Comparison of ENCODE assay signal across 8 cellular contexts in the genomic region with DNA sequence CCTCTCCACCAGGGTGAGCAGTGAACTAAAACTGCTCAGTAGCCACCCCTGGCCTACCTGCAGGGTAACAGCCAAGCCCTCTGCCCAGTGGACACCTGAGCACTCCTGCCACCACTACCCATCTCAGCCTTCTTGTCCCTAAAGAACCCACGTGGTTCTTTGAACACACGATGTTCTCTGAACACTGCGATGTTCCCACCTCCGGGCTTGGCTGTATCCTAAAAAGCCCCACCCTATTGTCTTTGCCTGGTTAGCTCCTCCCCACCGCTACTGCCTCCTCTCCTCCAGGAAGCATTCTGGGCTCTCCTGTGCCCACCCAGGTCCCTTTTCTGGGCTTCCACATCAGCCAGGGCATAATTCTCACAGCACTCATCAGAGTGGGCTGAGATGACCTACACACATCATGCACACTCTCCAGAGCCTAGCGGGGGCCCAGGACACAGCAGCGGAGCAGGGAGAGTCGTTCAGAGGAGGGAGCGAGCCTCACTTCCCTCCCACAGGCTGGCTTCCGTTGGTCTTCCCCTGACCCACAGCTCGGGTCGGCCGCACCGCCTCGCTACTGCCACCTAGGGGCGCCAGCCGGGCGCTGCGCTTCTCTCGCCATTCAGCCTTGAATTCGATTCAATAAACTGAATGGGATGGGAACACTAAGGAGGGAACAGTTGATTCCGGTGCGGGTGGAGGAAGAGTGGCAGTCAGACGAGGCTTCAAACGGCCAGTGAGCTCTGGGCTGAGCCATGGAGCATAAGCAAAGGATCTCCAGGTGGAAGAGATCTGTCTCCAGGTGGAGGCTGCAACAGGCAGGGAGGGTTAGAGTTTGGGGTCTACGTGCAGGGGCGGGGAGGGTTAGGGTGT. TPM values are rescaled to one million over a fixed set of nuclear protein-coding genes. Genes with fewer than 3 reads are reported as not detected.
DNase-seq lines count a peak whose midpoint lies in the region; ATAC-seq and FAIRE-seq lines count a peak whose summit lies in the region.

No MANE protein-coding gene starts in this region.

- peak overlapping the region; percentile 39; the same call in 1 of the 2 replicates for H3K4me3 ChIP-seq in GM08714 (ENCODE audit: low read length)
- peak overlapping the region; percentile 50 for H3K4me3 ChIP-seq in HUES48 (ENCODE audit: low read depth, low read length)

- H3K9me3 ChIP-seq in HUES48 (ENCODE audit: control insufficient read depth, insufficient read depth, low read length) = no peaks in the 10 kb centered on the region

- peak overlapping the region; percentile 54 to 91 (median 82) for H3K4me3 Mint-ChIP-seq in naive thymus-derived CD8-positive, alpha-beta T cell
- H3K4me3 Mint-ChIP-seq in stimulated activated effector memory CD8-positive, alpha-beta T cell treated with anti-CD3 and anti-CD28 coated beads, Interleukin-12 subunit alpha, Interleukin-12 subunit beta, amount 100 ng/mL, for 72 hours = peak overlapping the region; percentile 89

- peak overlapping the region; percentile 83 for H3K27ac ChIP-seq in HUES48 (ENCODE audit: low read depth, low read length)

- peak; percentile 43 for FAIRE-seq in RCC 7860 (lab: Jason Lieb, UNC)

- POLR2A ChIA-PET in naive thymus-derived CD8-positive, alpha-beta T cell (lab: Charles Lee) = interaction anchor here (0.6 to 2.5 kb wide), 3 partner anchors 59 to 158 kb away, joined by 4 to 10 read pairs (median 4); partner anchors contain the start of genes SNAPC2 and TIMM44

- no peaks in the 10 kb centered on the region for H3K27me3 ChIP-seq in HUES48 (ENCODE audit: control insufficient read depth, insufficient read depth, low read length)

- no peaks in the 10 kb centered on the region for H3K9me3 Mint-ChIP-seq in naive thymus-derived CD8-positive, alpha-beta T cell
- no peaks in the 10 kb centered on the region for H3K9me3 Mint-ChIP-seq in stimulated activated effector memory CD8-positive, alpha-beta T cell treated with anti-CD3 and anti-CD28 coated beads, Interleukin-12 subunit alpha, Interleukin-12 subunit beta, amount 100 ng/mL, for 72 hours

- peaks cover 38 to 76% (median 68%) of the 10 kb centered on the region in 4 donors for H3K4me1 Mint-ChIP-seq in naive thymus-derived CD8-positive, alpha-beta T cell
- peaks cover 58% of the 10 kb centered on the region for H3K4me1 Mint-ChIP-seq in stimulated activated effector memory CD8-positive, alpha-beta T cell treated with anti-CD3 and anti-CD28 coated beads, Interleukin-12 subunit alpha, Interleukin-12 subunit beta, amount 100 ng/mL, for 72 hours

- H3K4me1 ChIP-seq in HUES48 (ENCODE audit: control insufficient read depth, insufficient read depth, low read length) = peaks cover 16% of the 10 kb centered on the region

- H3K27ac Mint-ChIP-seq in naive thymus-derived CD8-positive, alpha-beta T cell = peak overlapping the region; percentile 68 to 95 (median 88)
- peak overlapping the region; percentile 96 for H3K27ac Mint-ChIP-seq in stimulated activated effector memory CD8-positive, alpha-beta T cell treated with anti-CD3 and anti-CD28 coated beads, Interleukin-12 subunit alpha, Interleukin-12 subunit beta, amount 100 ng/mL, for 72 hours

- H3K9ac ChIP-seq in HUES48 (ENCODE audit: low read depth, low read length) = no peak overlapping the region

- DNase-seq in RCC 7860 (ENCODE audit: low spot score) (peak; percentile 71), fibroblast of peridontal ligament (ENCODE audit: extremely low read depth) (peak; percentile 70)
- DNase-seq in activated T-helper 1 cell treated with anti-CD3 and anti-CD28 coated beads, Interleukin-2, amount 50 U/mL, for 16 hours (ENCODE audit: low read depth in 1 of 2, low spot score in 1 of 2) = peak; percentile 49 to 57
- DNase-seq in naive thymus-derived CD8-positive, alpha-beta T cell = peak; percentile 29 to 74 (median 63)
- DNase-seq in stimulated activated effector memory CD8-positive, alpha-beta T cell treated with anti-CD3 and anti-CD28 coated beads, Interleukin-12 subunit alpha, Interleukin-12 subunit beta, amount 100 ng/mL, for 72 hours (ENCODE audit: low spot score in 2 of 2) = peak; percentile 86 to 92

- H3K36me3 ChIP-seq in HUES48 (ENCODE audit: control insufficient read depth, insufficient read depth, low read length) = peaks cover 14% of the 10 kb centered on the region

- ATAC-seq in naive thymus-derived CD8-positive, alpha-beta T cell = peak; percentile 21 to 25
- peak; percentile 68 for ATAC-seq in stimulated activated effector memory CD8-positive, alpha-beta T cell treated with anti-CD3 and anti-CD28 coated beads, Interleukin-12 subunit alpha, Interleukin-12 subunit beta, amount 100 ng/mL, for 72 hours
- ATAC-seq in HG03097 (IDR thresholded peaks at IDR 0.05; ENCODE audit: low FRiP score, unreplicated experiment) = no peak

- peaks cover 0 to 12% (median 0%) of the 10 kb centered on the region in 3 donors for H3K36me3 Mint-ChIP-seq in naive thymus-derived CD8-positive, alpha-beta T cell
- H3K36me3 Mint-ChIP-seq in stimulated activated effector memory CD8-positive, alpha-beta T cell treated with anti-CD3 and anti-CD28 coated beads, Interleukin-12 subunit alpha, Interleukin-12 subunit beta, amount 100 ng/mL, for 72 hours = peaks cover 44% of the 10 kb centered on the region

- no peaks in the 10 kb centered on the region for H3K27me3 Mint-ChIP-seq in naive thymus-derived CD8-positive, alpha-beta T cell

RNA-seq across cellular contexts. Expression of gene ELAVL1, which starts 3.2 kb away (rescaled TPM):
- 10 to 100 TPM; 55.1 to 55.8 TPM for total RNA-seq in naive thymus-derived CD8-positive, alpha-beta T cell
- polyA plus RNA-seq in naive thymus-derived CD8-positive, alpha-beta T cell = 10 to 100 TPM; 41.5 to 55.5 (median 45.5) TPM

RNA-seq across cellular contexts. Expression of gene CCL25, which starts 50.3 kb away (rescaled TPM):
- total RNA-seq in naive thymus-derived CD8-positive, alpha-beta T cell = not detected
- under 1 TPM in 2 of 3 donors, not detected in 1; 0.22 to 0.36 TPM for polyA plus RNA-seq in naive thymus-derived CD8-positive, alpha-beta T cell

RNA-seq across cellular contexts. Expression of gene TIMM44, which starts 58.8 kb away (rescaled TPM):
- total RNA-seq in naive thymus-derived CD8-positive, alpha-beta T cell = 10 to 100 TPM; 83.1 to 86.9 TPM
- 10 to 100 TPM in 2 of 3 donors, 1 to 10 TPM in 1; 9.9 to 19.7 (median 15.3) TPM for polyA plus RNA-seq in naive thymus-derived CD8-positive, alpha-beta T cell
